5 cellular contexts compared by ENCODE assay signal in genomic region chr16:32861476-32862201, GRCh38.
DNase-seq lines count a peak whose midpoint lies in the region; ATAC-seq and TF ChIP-seq lines count a peak whose summit lies in the region.
"Not testable (repeated sequence)": the region's sequence is repeated elsewhere in the genome, so short reads cannot be mapped to it uniquely, and the experiment has no call there.

No MANE protein-coding gene starts in this region.

- H3K4me3 ChIP-seq in HEK293 (ENCODE audit: low read depth, low read length): not testable (repeated sequence)

- in situ Hi-C loops in SK-MEL-5 (cut with HindIII; ENCODE audit: low pct_unique_long_range_greater_than_20kb, low sequenced_read_pairs): not testable (repeated sequence)

- not testable (repeated sequence) for ATAC-seq in sciatic nerve

- POLR2A ChIA-PET in HEK293 (lab: Yijun Ruan, JAX): not testable (repeated sequence)

- not testable (repeated sequence) for TF ChIP-seq CTCF in HEK293 (tag by site-specific recombination; IDR thresholded peaks at IDR 0.05)

- CTCF ChIA-PET in HEK293 (lab: Yijun Ruan, JAX): not testable (repeated sequence)

- H3K4me1 ChIP-seq in HEK293 (ENCODE audit: control insufficient read depth, insufficient read depth, low read length): not testable (repeated sequence)

- not testable (repeated sequence) for H3K9me3 ChIP-seq in HEK293 (ENCODE audit: control insufficient read depth, insufficient read depth, low read depth, low read length)

- H3K36me3 ChIP-seq in HEK293 (ENCODE audit: control insufficient read depth in 2 of 2, insufficient read depth in 1 of 2, low read length in 2 of 2): not testable (repeated sequence)

- DNase-seq in SK-MEL-5 (ENCODE audit: low read depth, low spot score) (peak; percentile 0), inferior parietal cortex (ENCODE audit: extremely low spot score) (peak; percentile 0), mesenteric fat pad (ENCODE audit: low spot score) (peak; percentile 33), sciatic nerve (ENCODE audit: low spot score) (peak; percentile 2)

- intact Hi-C loops in sciatic nerve (cut with DNase I): not testable (repeated sequence)

- H3K27ac ChIP-seq in HEK293 (ENCODE audit: extremely low read depth, low read depth, low read length): not testable (repeated sequence)

TF ChIP-seq in HEK293, 187 proteins besides CTCF, POLR2A, EP300 and RAD21:
- TF ChIP-seq ZNF394 (tag by site-specific recombination; IDR thresholded peaks at IDR 0.05; ENCODE audit: borderline replicate concordance) (peak; percentile 62; the same call in 1 of the 2 replicates), ZNF555 (tag by site-specific recombination; conservative IDR thresholded peaks at IDR 0.05) (peak; percentile 42), ZNF433 (tag by site-specific recombination; IDR thresholded peaks at IDR 0.05; ENCODE audit: low read depth) (0 out of 2 replicates have a peak, but pooled peaks have one; percentile 23), ZNF426 (tag by site-specific recombination; IDR thresholded peaks at IDR 0.05) (peak; percentile 43), ZNF623 (tag by site-specific recombination; IDR thresholded peaks at IDR 0.05) (peak; percentile 40; the same call in 1 of the 2 replicates), ZBTB11 (tag by site-specific recombination; conservative IDR thresholded peaks at IDR 0.05; ENCODE audit: low read depth) (peak; percentile 40; the same call in 1 of the 2 replicates), ZNF140 (tag by site-specific recombination; IDR thresholded peaks at IDR 0.05) (peak; percentile 37; the same call in 1 of the 2 replicates)
- TF ChIP-seq, protein P1, sequence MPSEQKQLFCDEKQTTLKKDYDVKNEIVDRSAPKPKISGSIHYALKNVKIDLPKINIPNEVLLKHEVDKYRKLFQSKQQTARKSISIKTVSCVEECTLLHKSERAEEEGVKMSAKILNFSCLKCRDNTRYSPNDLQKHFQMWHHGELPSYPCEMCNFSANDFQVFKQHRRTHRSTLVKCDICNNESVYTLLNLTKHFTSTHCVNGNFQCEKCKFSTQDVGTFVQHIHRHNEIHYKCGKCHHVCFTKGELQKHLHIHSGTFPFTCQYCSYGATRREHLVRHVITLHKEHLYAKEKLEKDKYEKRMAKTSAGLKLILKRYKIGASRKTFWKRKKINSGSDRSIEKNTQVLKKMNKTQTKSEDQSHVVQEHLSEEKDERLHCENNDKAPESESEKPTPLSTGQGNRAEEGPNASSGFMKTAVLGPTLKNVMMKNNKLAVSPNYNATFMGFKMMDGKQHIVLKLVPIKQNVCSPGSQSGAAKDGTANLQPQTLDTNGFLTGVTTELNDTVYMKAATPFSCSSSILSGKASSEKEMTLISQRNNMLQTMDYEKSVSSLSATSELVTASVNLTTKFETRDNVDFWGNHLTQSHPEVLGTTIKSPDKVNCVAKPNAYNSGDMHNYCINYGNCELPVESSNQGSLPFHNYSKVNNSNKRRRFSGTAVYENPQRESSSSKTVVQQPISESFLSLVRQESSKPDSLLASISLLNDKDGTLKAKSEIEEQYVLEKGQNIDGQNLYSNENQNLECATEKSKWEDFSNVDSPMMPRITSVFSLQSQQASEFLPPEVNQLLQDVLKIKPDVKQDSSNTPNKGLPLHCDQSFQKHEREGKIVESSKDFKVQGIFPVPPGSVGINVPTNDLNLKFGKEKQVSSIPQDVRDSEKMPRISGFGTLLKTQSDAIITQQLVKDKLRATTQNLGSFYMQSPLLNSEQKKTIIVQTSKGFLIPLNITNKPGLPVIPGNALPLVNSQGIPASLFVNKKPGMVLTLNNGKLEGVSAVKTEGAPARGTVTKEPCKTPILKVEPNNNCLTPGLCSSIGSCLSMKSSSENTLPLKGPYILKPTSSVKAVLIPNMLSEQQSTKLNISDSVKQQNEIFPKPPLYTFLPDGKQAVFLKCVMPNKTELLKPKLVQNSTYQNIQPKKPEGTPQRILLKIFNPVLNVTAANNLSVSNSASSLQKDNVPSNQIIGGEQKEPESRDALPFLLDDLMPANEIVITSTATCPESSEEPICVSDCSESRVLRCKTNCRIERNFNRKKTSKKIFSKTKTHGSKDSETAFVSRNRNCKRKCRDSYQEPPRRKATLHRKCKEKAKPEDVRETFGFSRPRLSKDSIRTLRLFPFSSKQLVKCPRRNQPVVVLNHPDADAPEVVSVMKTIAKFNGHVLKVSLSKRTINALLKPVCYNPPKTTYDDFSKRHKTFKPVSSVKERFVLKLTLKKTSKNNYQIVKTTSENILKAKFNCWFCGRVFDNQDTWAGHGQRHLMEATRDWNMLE (tag by site-specific recombination; conservative IDR thresholded peaks at IDR 0.05; ENCODE audit: low read depth): peak; percentile 67
